In genomic region chr17:57879437-57880085, GRCh38 we compare ENCODE assay signal across 11 cellular contexts. TPM values are rescaled to one million over a fixed set of nuclear protein-coding genes. Genes with fewer than 3 reads are reported as not detected.
A peak's percentile ranks its signal among the peaks of the same experiment; 100 is the strongest.
DNase-seq lines count a peak whose midpoint lies in the region; ATAC-seq, FAIRE-seq and TF ChIP-seq lines count a peak whose summit lies in the region.
"Had no signal": no experiment of that assay in that cellular context is flagged by ENCODE, and none has a peak within 500 bp of the region (broad histone marks: within the 10 kb centered on the region; RNA-seq: fewer than 3 reads in every experiment).

No MANE protein-coding gene starts in this region.

- no peak overlapping the region for H2AK5ac ChIP-seq in H9 (ENCODE audit: insufficient read length, low read length)

- no peak overlapping the region for H3K4me3 ChIP-seq in PC-9
- no peak overlapping the region for H3K4me3 ChIP-seq in small intestine (ENCODE audit: low read depth in 1 of 2, low read length in 2 of 2)

- DNase-seq in H9 = peak; percentile 71
- peak in 1 of 2 experiments; percentile 49 for DNase-seq in PC-9
- no peak for DNase-seq in glutamatergic neuron
- peak; percentile 68 for DNase-seq in small intestine
- DNase-seq in NK-92 treated with Interleukin-12 subunit alpha and Interleukin-12 subunit beta, amount 100 ng/mL, for 24 hours (lab: John Stamatoyannopoulos, UW) = no peak
- no peak for DNase-seq in NCI-H1105 (lab: John Stamatoyannopoulos, UW)
- DNase-seq: activated naive CD8-positive, alpha-beta T cell treated with anti-CD3 and anti-CD28 coated beads, Interleukin-2, amount 10 ng/mL, durations not matched to agents 7 days and 5 days; naive B cell; NCI-H1436 treated with DMSO at 0.1 percent for 48 hours had no signal

- no peak overlapping the region for H3K14ac ChIP-seq in H9 (ENCODE audit: insufficient read depth, low read length)

- CTCF ChIA-PET in PC-9 (lab: Charles Lee) = interaction anchor here (0.6 to 1.0 kb wide), 2 partner anchors 69 to 751 kb away, joined by 3 read pairs; no protein-coding TSS in a partner anchor

- H2BK120ac ChIP-seq in H9 (ENCODE audit: low read depth, low read length, poor library complexity, severe bottlenecking) = no peak overlapping the region

- H3K56ac ChIP-seq in H9 (ENCODE audit: insufficient read length, low read depth, low read length) = no peak overlapping the region

- no peak overlapping the region for H2BK20ac ChIP-seq in H9 (ENCODE audit: low read depth, low read length, poor library complexity, severe bottlenecking)

- H3K36me3 Mint-ChIP-seq in H9 (ENCODE audit: insufficient read depth in 1 of 3, low read depth in 3 of 3) = peaks cover 3 to 8% (median 5%) of the 10 kb centered on the region in 3 experiments; a peak in 5 of 7 replicates
- peaks cover 12% of the 10 kb centered on the region for H3K36me3 Mint-ChIP-seq in glutamatergic neuron (ENCODE audit: unreplicated experiment)
- H3K36me3 Mint-ChIP-seq: activated naive CD8-positive, alpha-beta T cell treated with anti-CD3 and anti-CD28 coated beads, Interleukin-2, amount 10 ng/mL, durations not matched to agents 7 days and 5 days; naive B cell had no signal

- no peak overlapping the region for H2BK12ac ChIP-seq in H9 (ENCODE audit: insufficient read length, low read depth, low read length)

- FAIRE-seq in small intestine (lab: Jason Lieb, UNC) = no peak

- H3K27me3 Mint-ChIP-seq in H9 (ENCODE audit: low read depth) (peaks cover 55% of the 10 kb centered on the region), glutamatergic neuron (ENCODE audit: unreplicated experiment) (peaks cover 6% of the 10 kb centered on the region)

- H3K27ac Mint-ChIP-seq in H9 (peak overlapping the region in 1 of 3 experiments; percentile 72; a peak in 2 of 7 replicates), glutamatergic neuron (ENCODE audit: unreplicated experiment) (peak overlapping the region; percentile 3)
- H3K27ac Mint-ChIP-seq: activated naive CD8-positive, alpha-beta T cell treated with anti-CD3 and anti-CD28 coated beads, Interleukin-2, amount 10 ng/mL, durations not matched to agents 7 days and 5 days; naive B cell had no signal

- H3K23ac ChIP-seq in H9 (ENCODE audit: insufficient read length, low read depth, low read length) = no peak overlapping the region

- H2BK15ac ChIP-seq in H9 (ENCODE audit: low read depth, low read length) = no peak overlapping the region

- peak overlapping the region; percentile 2 for H3K27ac ChIP-seq in H9 (ENCODE audit: insufficient read length, low read depth, low read length)
- peak overlapping the region; percentile 59 for H3K27ac ChIP-seq in PC-9
- H3K27ac ChIP-seq in small intestine (ENCODE audit: low read depth in 1 of 2, low read length in 1 of 2) = no peak overlapping the region

- peaks cover 16% of the 10 kb centered on the region for H3F3A ChIP-seq in PC-9 (ENCODE audit: insufficient read depth, low read depth)

- H3K36me3 ChIP-seq in PC-9 (ENCODE audit: low read depth) (no peaks in the 10 kb centered on the region; the same call in 1 of the 2 replicates), small intestine (ENCODE audit: control insufficient read depth in 2 of 2, insufficient read depth in 2 of 2, low read length in 2 of 2) (no peaks in the 10 kb centered on the region)

- TF ChIP-seq CTCF in H9 (conservative IDR thresholded peaks at IDR 0.05) = no peak
- no peak for TF ChIP-seq CTCF in PC-9 (conservative IDR thresholded peaks at IDR 0.05)
- TF ChIP-seq CTCF in glutamatergic neuron (IDR thresholded peaks at IDR 0.05; ENCODE audit: partially characterized antibody, unreplicated experiment) = no peak

- H3K9me3 Mint-ChIP-seq in H9 = peaks cover 5 to 9% of the 10 kb centered on the region in 2 experiments; a peak in 2 of 5 replicates
- peaks cover 22% of the 10 kb centered on the region for H3K9me3 Mint-ChIP-seq in glutamatergic neuron (ENCODE audit: unreplicated experiment)
- H3K9me3 Mint-ChIP-seq: activated naive CD8-positive, alpha-beta T cell treated with anti-CD3 and anti-CD28 coated beads, Interleukin-2, amount 10 ng/mL, durations not matched to agents 7 days and 5 days had no signal

- no CpG with 5 or more reads among the region's 12 CpGs for WGBS in H9 (ENCODE audit: extremely low coverage, insufficient read length, low lambda C conversion rate)
- 13 to 57% (median 32%) methylated on average over 12 of the region's 12 CpGs for WGBS in small intestine, 3 donors

- BruUV-seq in PC-9 (replicated peaks; lab: Mats Ljungman, UMichigan) = no TSS peak

- H3K4me1 ChIP-seq in H9 (ENCODE audit: insufficient read depth, low read length) = peaks cover 29% of the 10 kb centered on the region
- H3K4me1 ChIP-seq in PC-9 (replicated peaks; ENCODE audit: insufficient read depth) = peaks cover 55% of the 10 kb centered on the region
- peaks cover 3 to 7% of the 10 kb centered on the region in 2 donors for H3K4me1 ChIP-seq in small intestine (ENCODE audit: control insufficient read depth in 2 of 2, insufficient read depth in 1 of 2, low read depth in 1 of 2, low read length in 1 of 2)

- no peaks in the 10 kb centered on the region for H3K79me2 ChIP-seq in H9 (ENCODE audit: insufficient read depth, low read length)
- no peaks in the 10 kb centered on the region for H3K79me2 ChIP-seq in PC-9 (ENCODE audit: low read depth)

- no peak overlapping the region for H3K4ac ChIP-seq in H9 (ENCODE audit: low read depth, low read length)

- H4K8ac ChIP-seq in H9 (replicated peaks; ENCODE audit: insufficient read length, low read depth, low read length) = no peak overlapping the region

- peaks cover 3% of the 10 kb centered on the region for H3K23me2 ChIP-seq in H9 (ENCODE audit: insufficient read length, low read depth, low read length, poor library complexity, severe bottlenecking)

- no peaks in the 10 kb centered on the region for H3K9me2 ChIP-seq in PC-9 (ENCODE audit: insufficient read depth)

- no peak overlapping the region for H3K4me2 ChIP-seq in H9 (ENCODE audit: insufficient read depth, insufficient read length, low read length)
- peak overlapping the region; percentile 26 for H3K4me2 ChIP-seq in PC-9

- no peaks in the 10 kb centered on the region for H3K79me1 ChIP-seq in H9 (ENCODE audit: insufficient read depth, low read depth, low read length, poor library complexity, severe bottlenecking)

- H2AFZ ChIP-seq in H9 (ENCODE audit: low read length) = no peak overlapping the region
- no peak overlapping the region for H2AFZ ChIP-seq in PC-9

- no peaks in the 10 kb centered on the region for H3K9me3 ChIP-seq in H9 (ENCODE audit: control insufficient read depth, low read depth, low read length)
- no peaks in the 10 kb centered on the region for H3K9me3 ChIP-seq in PC-9 (ENCODE audit: insufficient read depth, low read depth)
- no peaks in the 10 kb centered on the region for H3K9me3 ChIP-seq in small intestine (ENCODE audit: control insufficient read depth, low read depth)

- POLR2A ChIA-PET in PC-9 (lab: Charles Lee; ENCODE audit: unreplicated experiment) = interaction anchor here (0.7 kb wide), 1 partner anchor 12 kb away, joined by 4 read pairs; no protein-coding TSS in a partner anchor

- H3K4me3 Mint-ChIP-seq in H9 (no peak overlapping the region; a peak in 2 of 5 replicates), glutamatergic neuron (ENCODE audit: unreplicated experiment) (no peak overlapping the region)
- H3K4me3 Mint-ChIP-seq: activated naive CD8-positive, alpha-beta T cell treated with anti-CD3 and anti-CD28 coated beads, Interleukin-2, amount 10 ng/mL, durations not matched to agents 7 days and 5 days; naive B cell had no signal

- ATAC-seq in GM21529 (IDR thresholded peaks at IDR 0.05; ENCODE audit: unreplicated experiment) (no peak), HG03175 (IDR thresholded peaks at IDR 0.05; ENCODE audit: unreplicated experiment) (no peak)

- H3T11ph ChIP-seq in H9 (ENCODE audit: low read length) = no peak overlapping the region

- H3K9ac ChIP-seq in H9 (ENCODE audit: extremely low read depth, insufficient read length, low read length) = no peak overlapping the region

- H4K91ac ChIP-seq in H9 (ENCODE audit: insufficient read length, low read depth, low read length) = no peak overlapping the region

- H3K4me1 Mint-ChIP-seq in H9 (peaks cover 61 to 66% of the 10 kb centered on the region in 2 experiments), glutamatergic neuron (ENCODE audit: low read depth, unreplicated experiment) (peaks cover 34% of the 10 kb centered on the region)

- H4K20me1 ChIP-seq in H9 (ENCODE audit: control insufficient read depth, insufficient read depth, insufficient read length) (peaks cover 4% of the 10 kb centered on the region), PC-9 (ENCODE audit: insufficient read depth) (no peaks in the 10 kb centered on the region)

- no peak overlapping the region for H2BK5ac ChIP-seq in H9 (ENCODE audit: insufficient read length, low read length)

- no peak overlapping the region for H3K18ac ChIP-seq in H9 (ENCODE audit: insufficient read length, low read depth, low read length)

- no peak overlapping the region for H4K5ac ChIP-seq in H9 (ENCODE audit: insufficient read length, low read depth, low read length)

- H3K27me3 ChIP-seq in H9 (ENCODE audit: insufficient read depth, low read length) (no peaks in the 10 kb centered on the region; the same call in 1 of the 2 replicates), PC-9 (ENCODE audit: insufficient read depth, low read depth) (no peaks in the 10 kb centered on the region), small intestine (ENCODE audit: control insufficient read depth in 2 of 2, insufficient read depth in 2 of 2, low read length in 2 of 2) (no peaks in the 10 kb centered on the region)

- intact Hi-C loops in PC-9 (cut with micrococcal nuclease; ENCODE audit: unreplicated experiment) = loop anchor here (1.0 kb wide), 1 partner anchor 11 kb away; no protein-coding TSS in a partner anchor

RNA-seq across cellular contexts. Expression of gene MRPS23, which starts 29.7 kb away (rescaled TPM):
- total RNA-seq in H9 (2021) (62.0 and 65.9 TPM in 2 replicates), PC-9 (2021) (49.7 and 50.3 TPM in 2 replicates), glutamatergic neuron (ENCODE audit: unreplicated experiment) (50.0 TPM)
- 10 to 100 TPM; 15.4 to 49.8 (median 15.9) TPM for polyA plus RNA-seq in small intestine

Comparison
In these comparisons a context has a peak if more than half of its experiments do, and no peak if none do; other contexts are left out.
1. DNase-seq: peak in H9 (single experiment) and small intestine (single experiment); none in glutamatergic neuron (single experiment), NK-92 treated with Interleukin-12 subunit alpha and Interleukin-12 subunit beta, amount 100 ng/mL, for 24 hours (single experiment) and NCI-H1105 (single experiment).
2. H3K27ac ChIP-seq: peak in H9 (single experiment) and PC-9 (single experiment); none in small intestine (0 of 2).